Comparison of ENCODE assay signal across 24 cellular contexts in genomic region chr14:44291516-44291915, GRCh38.
"Had no signal": no experiment of that assay in that cellular context is flagged by ENCODE, and none has a peak within 500 bp of the region (broad histone marks: within the 10 kb centered on the region; RNA-seq: fewer than 3 reads in every experiment).

No MANE protein-coding gene starts in this region.

- H3K36me3 Mint-ChIP-seq: activated naive CD8-positive, alpha-beta T cell treated with anti-CD3 and anti-CD28 coated beads for 36 hours had no signal

- H3K27ac ChIP-seq: brain microvascular endothelial cell, cardiac muscle cell, KMS-11, SJCRH30, VCaP had no signal

- H3K4me1 Mint-ChIP-seq: activated CD4-positive, alpha-beta T cell treated with anti-CD3 and anti-CD28 coated beads, Interleukin-2, amount 10 ng/mL, durations not matched to agents 7 days and 5 days; activated naive CD8-positive, alpha-beta T cell treated with anti-CD3 and anti-CD28 coated beads for 36 hours had no signal

- H3K9me3 ChIP-seq: SK-N-SH had no signal

- DNase-seq: activated CD4-positive, alpha-beta T cell treated with anti-CD3 and anti-CD28 coated beads, Interleukin-2, amount 10 ng/mL, durations not matched to agents 7 days and 5 days; activated CD4-positive, CD25-positive, alpha-beta regulatory T cell; activated CD8-positive, alpha-beta memory T cell treated with anti-CD3 and anti-CD28 coated beads, Interleukin-2, amount 50 U/mL, for 4 hours; activated CD8-positive, alpha-beta T cell treated with anti-CD3 and anti-CD28 coated beads for 36 hours; activated effector memory CD4-positive, alpha-beta T cell treated with anti-CD3 and anti-CD28 coated beads, Interleukin-2, amount 50 U/mL, for 16 hours; activated naive CD4-positive, alpha-beta T cell treated with anti-CD3 and anti-CD28 coated beads for 36 hours; activated naive CD8-positive, alpha-beta T cell treated with anti-CD3 and anti-CD28 coated beads for 36 hours; activated T-cell treated with anti-CD3 and anti-CD28 coated beads, Interleukin-2, amount 50 U/mL, for 1 hour; brain microvascular endothelial cell; NCI-H1092; NCI-H1417; NCI-H1930; NCI-H2171; NCI-H2227 treated with DMSO at 0.1 percent for 48 hours; NCI-H446 treated with DMSO at 0.1 percent for 48 hours; NCI-H526 treated with DMSO at 0.1 percent for 48 hours; NCI-H82; SJCRH30; SK-N-SH; T-helper 1 cell had no signal

- H3K27me3 Mint-ChIP-seq: activated CD4-positive, alpha-beta T cell treated with anti-CD3 and anti-CD28 coated beads, Interleukin-2, amount 10 ng/mL, durations not matched to agents 7 days and 5 days; activated CD8-positive, alpha-beta T cell treated with anti-CD3 and anti-CD28 coated beads for 36 hours; activated naive CD8-positive, alpha-beta T cell treated with anti-CD3 and anti-CD28 coated beads for 36 hours had no signal

- H3K4me3 Mint-ChIP-seq: activated CD4-positive, alpha-beta T cell treated with anti-CD3 and anti-CD28 coated beads, Interleukin-2, amount 10 ng/mL, durations not matched to agents 7 days and 5 days; activated CD8-positive, alpha-beta T cell treated with anti-CD3 and anti-CD28 coated beads for 36 hours; activated naive CD4-positive, alpha-beta T cell treated with anti-CD3 and anti-CD28 coated beads for 36 hours; activated naive CD8-positive, alpha-beta T cell treated with anti-CD3 and anti-CD28 coated beads for 36 hours; activated T-helper 1 cell treated with anti-CD3 and anti-CD28 coated beads, Interleukin-12 subunit alpha, Interleukin-12 subunit beta, Interleukin-2, Interleukin-4 antibody, amounts not matched to agents 30 ng/mL and 10 ng/mL and 1 ng/mL, durations not matched to agents 14 hours and 24 hours and 36 hours had no signal

- H3K4me1 ChIP-seq: SJCRH30 had no signal

- H3K36me3 ChIP-seq: brain microvascular endothelial cell, cardiac muscle cell, SJCRH30 had no signal

- H3K27ac Mint-ChIP-seq: activated CD4-positive, alpha-beta T cell treated with anti-CD3 and anti-CD28 coated beads, Interleukin-2, amount 10 ng/mL, durations not matched to agents 7 days and 5 days; activated CD8-positive, alpha-beta T cell treated with anti-CD3 and anti-CD28 coated beads for 36 hours; activated naive CD4-positive, alpha-beta T cell treated with anti-CD3 and anti-CD28 coated beads for 36 hours; activated naive CD8-positive, alpha-beta T cell treated with anti-CD3 and anti-CD28 coated beads for 36 hours; activated T-helper 1 cell treated with anti-CD3 and anti-CD28 coated beads, Interleukin-12 subunit alpha, Interleukin-12 subunit beta, Interleukin-2, Interleukin-4 antibody, amounts not matched to agents 30 ng/mL and 10 ng/mL and 1 ng/mL, durations not matched to agents 14 hours and 24 hours and 36 hours had no signal

- H3K4me3 ChIP-seq: cardiac muscle cell, SJCRH30 had no signal

- ATAC-seq: activated CD8-positive, alpha-beta T cell treated with anti-CD3 and anti-CD28 coated beads for 36 hours had no signal

- H3K27me3 ChIP-seq: brain microvascular endothelial cell, cardiac muscle cell, SJCRH30 had no signal
